Comparison of ENCODE assay signal across 8 cellular contexts in the genomic region with DNA sequence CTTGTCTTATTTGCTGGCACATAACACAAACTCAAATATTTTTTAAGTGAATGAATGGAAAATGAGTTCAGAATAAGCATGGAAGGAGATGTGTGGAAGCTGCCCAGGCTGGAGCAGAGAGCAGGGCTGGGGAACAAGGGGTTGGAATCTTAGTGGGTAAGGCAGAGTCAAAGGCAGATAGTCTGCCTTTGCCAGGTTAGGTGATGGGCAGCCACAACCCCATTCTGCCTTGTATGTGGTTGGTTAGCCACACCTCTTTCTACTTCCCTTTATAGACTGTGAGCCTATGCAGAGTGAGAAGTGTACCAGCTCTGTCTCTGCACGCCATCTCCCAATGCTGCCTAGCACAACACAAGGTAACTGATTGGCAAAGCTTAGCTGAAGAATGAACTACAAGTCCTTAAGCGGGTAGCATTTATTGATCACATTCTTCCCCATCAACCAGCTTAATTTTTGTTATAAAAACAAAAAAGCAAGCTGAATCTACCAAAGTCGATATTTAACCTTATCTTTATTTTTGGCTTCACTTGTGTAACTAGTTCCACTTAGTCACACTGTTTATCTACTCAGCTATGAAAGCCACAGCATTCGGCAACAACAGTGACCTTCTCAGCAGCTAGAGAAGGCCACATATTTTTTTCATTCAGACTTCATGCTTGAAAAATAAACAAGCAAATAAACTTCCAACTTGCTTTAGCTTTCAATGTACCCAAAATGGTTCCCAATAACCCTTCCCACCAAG.
DNase-seq lines count a peak whose midpoint lies in the region; ATAC-seq and TF ChIP-seq lines count a peak whose summit lies in the region.

No MANE protein-coding gene starts in this region.

- TF ChIP-seq CTCF in osteocyte (IDR thresholded peaks at IDR 0.05), result no peak

- no peak overlapping the region for H3K27ac Mint-ChIP-seq in osteocyte (ENCODE audit: unreplicated experiment)

- H3K9me3 Mint-ChIP-seq in osteocyte (ENCODE audit: unreplicated experiment), result no peaks in the 10 kb centered on the region

- no peak overlapping the region for H3K4me3 Mint-ChIP-seq in osteocyte (ENCODE audit: unreplicated experiment)

- ATAC-seq in GM18873 (IDR thresholded peaks at IDR 0.05; ENCODE audit: low FRiP score, unreplicated experiment) (peak; percentile 75), HG02938 (IDR thresholded peaks at IDR 0.05; ENCODE audit: unreplicated experiment) (peak; percentile 99)

- peak; percentile 64 for DNase-seq in SKM-1 treated with dmso at 0.1 percent for 144 hours (lab: John Stamatoyannopoulos, UW; ENCODE audit: unreplicated experiment)
- DNase-seq in astrocyte of the hippocampus (ENCODE audit: low read depth, low spot score), result peak; percentile 39
- DNase-seq in renal cortical epithelial cell (ENCODE audit: low read depth), result peak; percentile 70
- DNase-seq in osteocyte (ENCODE audit: extremely low spot score, unreplicated experiment), result no peak
- DNase-seq in nucleus accumbens (lab: John Stamatoyannopoulos, UW), result no peak
- DNase-seq in substantia nigra (lab: John Stamatoyannopoulos, UW), result no peak

- no peaks in the 10 kb centered on the region for H3K36me3 Mint-ChIP-seq in osteocyte (ENCODE audit: unreplicated experiment)

- no peak overlapping the region for H3K27ac ChIP-seq in substantia nigra (ENCODE audit: low read depth, low read length, poor library complexity, severe bottlenecking)

- peaks cover 2% of the 10 kb centered on the region for H3K4me1 Mint-ChIP-seq in osteocyte (ENCODE audit: unreplicated experiment)

- H3K27me3 Mint-ChIP-seq in osteocyte (ENCODE audit: unreplicated experiment), result no peaks in the 10 kb centered on the region

Comparison
In these comparisons a context has a peak if more than half of its experiments do, and no peak if none do; other contexts are left out.
1. DNase-seq: peak in SKM-1 treated with dmso at 0.1 percent for 144 hours (single experiment), astrocyte of the hippocampus (single experiment) and renal cortical epithelial cell (single experiment); none in osteocyte (single experiment), nucleus accumbens (0 of 56) and substantia nigra (0 of 49).